ENCODE assay signal across 8 cellular contexts in the genomic region with DNA sequence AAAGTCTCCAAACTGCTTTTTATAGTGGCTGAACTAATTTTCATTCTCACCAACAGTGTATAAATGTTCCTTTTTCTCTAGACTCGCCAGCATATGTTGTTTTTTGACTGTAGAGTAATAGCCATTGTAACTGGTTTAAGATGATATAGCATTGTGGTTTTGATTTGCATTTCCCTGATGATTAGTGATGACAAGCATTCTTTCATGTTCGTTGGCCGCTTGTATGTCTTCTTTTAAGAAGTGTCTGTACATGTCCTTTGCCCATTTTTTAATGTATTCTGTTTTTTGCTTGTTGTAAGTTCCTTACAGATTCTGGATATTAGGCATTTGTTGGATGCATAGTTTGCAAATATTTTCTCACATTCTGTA.
DNase-seq lines count a peak whose midpoint lies in the region; ATAC-seq and TF ChIP-seq lines count a peak whose summit lies in the region.

No MANE protein-coding gene starts in this region.

- no peak for TF ChIP-seq POLR2A in tibial nerve (IDR thresholded peaks at IDR 0.05)

- H3K27ac ChIP-seq in esophagus (ENCODE audit: low read depth in 2 of 2, low read length in 1 of 2) (no peak overlapping the region), tibial nerve (peak overlapping the region in 3 of 4 donors; percentile 9 to 61 (median 56))

- peak overlapping the region; percentile 30 to 41 for H3K4me3 ChIP-seq in esophagus (ENCODE audit: low read depth in 1 of 2, low read length in 2 of 2)
- H3K4me3 ChIP-seq in tibial nerve, result peak overlapping the region; percentile 16 to 46 (median 30)

- H3K36me3 ChIP-seq in esophagus (ENCODE audit: control insufficient read depth in 2 of 2, insufficient read depth in 2 of 2, low read length in 1 of 2), result no peaks in the 10 kb centered on the region
- H3K36me3 ChIP-seq in tibial nerve, result no peaks in the 10 kb centered on the region

- ATAC-seq in HG02610 (IDR thresholded peaks at IDR 0.05; ENCODE audit: unreplicated experiment), result peak; percentile 45

- peak; percentile 74 for DNase-seq in NCI-H2107 treated with DMSO at 0.1 percent for 48 hours (lab: John Stamatoyannopoulos, UW; ENCODE audit: unreplicated experiment)
- DNase-seq in NCI-H2107 (lab: John Stamatoyannopoulos, UW), result no peak
- peak; percentile 5 for DNase-seq in NCI-H460 (ENCODE audit: extremely low read depth, low read depth)
- DNase-seq in tibial nerve (ENCODE audit: low spot score in 2 of 2), result no peak
- DNase-seq in ecto neural progenitor cell (ENCODE audit: low spot score), result no peak
- no peak for DNase-seq in NCI-H510A (lab: John Stamatoyannopoulos, UW)

- no peak for TF ChIP-seq CTCF in tibial nerve (IDR thresholded peaks at IDR 0.05)

- H3K4me1 ChIP-seq in esophagus (ENCODE audit: control insufficient read depth in 2 of 2, insufficient read depth in 2 of 2, low read length in 1 of 2) (no peaks in the 10 kb centered on the region), tibial nerve (peaks cover 0 to 9% (median 0%) of the 10 kb centered on the region in 4 donors)

- no peak for TF ChIP-seq EP300 in tibial nerve (IDR thresholded peaks at IDR 0.05)

- H3K9me3 ChIP-seq in esophagus (ENCODE audit: control insufficient read depth in 2 of 2, insufficient read depth in 1 of 2, low read depth in 1 of 2, low read length in 1 of 2) (no peaks in the 10 kb centered on the region), tibial nerve (peaks cover 0 to 15% (median 0%) of the 10 kb centered on the region in 4 donors)

- WGBS in esophagus, 2 donors, result 36 to 46% methylated on average over 3 of the region's 3 CpGs
- 37 to 40% methylated on average over 3 of the region's 3 CpGs for WGBS in tibial nerve, 2 donors

- H3K27me3 ChIP-seq in esophagus (ENCODE audit: control insufficient read depth in 1 of 2, insufficient read depth in 2 of 2, low read length in 2 of 2) (no peaks in the 10 kb centered on the region), tibial nerve (no peaks in the 10 kb centered on the region)

Comparison
In these comparisons a context has a peak if more than half of its experiments do, and no peak if none do; other contexts are left out.
1. DNase-seq: peak in NCI-H2107 treated with DMSO at 0.1 percent for 48 hours (single experiment) and NCI-H460 (single experiment); none in NCI-H2107 (single experiment), tibial nerve (0 of 2), ecto neural progenitor cell (single experiment) and NCI-H510A (single experiment).
2. H3K27ac ChIP-seq: peak in tibial nerve (3 of 4); none in esophagus (0 of 2).